ENCODE assay signal across 8 cellular contexts in genomic region chr10:50224330-50224952, GRCh38. TPM values are rescaled to one million over a fixed set of nuclear protein-coding genes. Genes with fewer than 3 reads are reported as not detected.
DNase-seq lines count a peak whose midpoint lies in the region; ATAC-seq and TF ChIP-seq lines count a peak whose summit lies in the region.

No MANE protein-coding gene starts in this region.

- H3K4me3 Mint-ChIP-seq in memory B cell = no peak overlapping the region

- peaks cover 3% of the 10 kb centered on the region for H3K4me1 Mint-ChIP-seq in memory B cell

- peak; percentile 12 for DNase-seq in stimulated activated naive CD4-positive, alpha-beta T cell treated with Interleukin-2 at 50 U/mL for 16 hours (lab: John Stamatoyannopoulos, UW)
- no peak for DNase-seq in stimulated activated naive CD4-positive, alpha-beta T cell (lab: John Stamatoyannopoulos, UW)
- DNase-seq in H7 (peak; percentile 10), LNCaP clone FGC (ENCODE audit: low read depth) (peak; percentile 42), SIG-M5 treated with dmso at 0.1 percent for 504 hours (lab: John Stamatoyannopoulos, UW; ENCODE audit: unreplicated experiment) (peak; percentile 76), choroid plexus epithelial cell (ENCODE audit: low read depth) (peak; percentile 88), memory B cell (ENCODE audit: low spot score in 2 of 2) (peak in 1 of 2 donors; percentile 27), 8988T (no peak)

- no peak overlapping the region for H3K27ac Mint-ChIP-seq in memory B cell

- H3K4me3 ChIP-seq in H7 (ENCODE audit: insufficient read depth, low read depth, low read length) (no peak overlapping the region), LNCaP clone FGC (ENCODE audit: low read depth, low read length) (no peak overlapping the region), choroid plexus epithelial cell (ENCODE audit: low read depth, low read length) (no peak overlapping the region)

- no peaks in the 10 kb centered on the region for H3K36me3 Mint-ChIP-seq in memory B cell

- TF ChIP-seq CTCF in LNCaP clone FGC (IDR thresholded peaks at IDR 0.05; ENCODE audit: control insufficient read depth, extremely low read depth, insufficient read depth) (peak; percentile 91), choroid plexus epithelial cell (conservative IDR thresholded peaks at IDR 0.05; ENCODE audit: low read depth, low read length) (peak; percentile 82)

- H3K27me3 Mint-ChIP-seq in memory B cell = no peaks in the 10 kb centered on the region

- H3K27me3 ChIP-seq in H7 (ENCODE audit: control insufficient read depth, insufficient read depth, low read length) = no peaks in the 10 kb centered on the region

- H3K36me3 ChIP-seq in H7 (replicated peaks; ENCODE audit: control insufficient read depth, insufficient read depth, low read length) = no peaks in the 10 kb centered on the region

- peak; percentile 91 for ATAC-seq in memory B cell (ENCODE audit: low read depth)

- H3K9me3 Mint-ChIP-seq in memory B cell = no peaks in the 10 kb centered on the region

RNA-seq across cellular contexts. Expression of gene ASAH2, which starts 26.9 kb away (rescaled TPM):
- total RNA-seq in H7 (2014; rRNA removed; shearing (Covaris generic)) = 0.59 and 4.4 TPM in 2 replicates

Comparison
In these comparisons a context has a peak if more than half of its experiments do, and no peak if none do; other contexts are left out.
1. DNase-seq: peak in stimulated activated naive CD4-positive, alpha-beta T cell treated with Interleukin-2 at 50 U/mL for 16 hours (single experiment), H7 (single experiment), LNCaP clone FGC (single experiment), SIG-M5 treated with dmso at 0.1 percent for 504 hours (single experiment) and choroid plexus epithelial cell (single experiment); none in stimulated activated naive CD4-positive, alpha-beta T cell (0 of 6) and 8988T (single experiment).